ENCODE assay signal across 15 cellular contexts in genomic region chr12:110311903-110312302, GRCh38. TPM values are rescaled to one million over a fixed set of nuclear protein-coding genes. Genes with fewer than 3 reads are reported as not detected.
DNase-seq lines count a peak whose midpoint lies in the region; ATAC-seq, FAIRE-seq and TF ChIP-seq lines count a peak whose summit lies in the region.
"Had no signal": no experiment of that assay in that cellular context is flagged by ENCODE, and none has a peak within 500 bp of the region (broad histone marks: within the 10 kb centered on the region; RNA-seq: fewer than 3 reads in every experiment).

No MANE protein-coding gene starts in this region.

- H3K36me3 Mint-ChIP-seq in activated T-cell treated with anti-CD3 and anti-CD28 coated beads, Interleukin-2, amount 50 U/mL, for 24 hours (ENCODE audit: low read depth), result peaks cover 82% of the 10 kb centered on the region
- peaks cover 0 to 52% (median 15%) of the 10 kb centered on the region in 3 donors for H3K36me3 Mint-ChIP-seq in CD8-positive, alpha-beta memory T cell
- peaks cover 29% of the 10 kb centered on the region for H3K36me3 Mint-ChIP-seq in activated T-helper 1 cell treated with anti-CD3 and anti-CD28 coated beads, Interleukin-12 subunit alpha, Interleukin-12 subunit beta, Interleukin-2, Interleukin-4 antibody, amounts not matched to agents 30 ng/mL and 10 ng/mL and 1 ng/mL, durations not matched to agents 14 hours and 24 hours and 36 hours (ENCODE audit: low read depth)
- peaks cover 16% of the 10 kb centered on the region for H3K36me3 Mint-ChIP-seq in natural killer cell treated with Interleukin-12 subunit alpha and Interleukin-12 subunit beta and Interleukin-15 and Interleukin-18, amount 100 ng/mL, for 72 hours

- peaks cover 28% of the 10 kb centered on the region for H3K4me1 ChIP-seq in CD8-positive, alpha-beta memory T cell (ENCODE audit: insufficient read depth, low read length)
- H3K4me1 ChIP-seq in breast epithelium (peaks cover 0 to 7% of the 10 kb centered on the region in 2 donors), kidney (ENCODE audit: control insufficient read depth in 1 of 2, insufficient read depth in 1 of 2, low read depth in 1 of 2, low read length in 2 of 2) (no peaks in the 10 kb centered on the region)
- H3K4me1 ChIP-seq: parathyroid adenoma had no signal

- H3K9me3 Mint-ChIP-seq in activated T-cell treated with anti-CD3 and anti-CD28 coated beads, Interleukin-2, amount 50 U/mL, for 24 hours, result no peaks in the 10 kb centered on the region
- no peaks in the 10 kb centered on the region for H3K9me3 Mint-ChIP-seq in CD8-positive, alpha-beta memory T cell
- H3K9me3 Mint-ChIP-seq in activated T-helper 1 cell treated with anti-CD3 and anti-CD28 coated beads, Interleukin-12 subunit alpha, Interleukin-12 subunit beta, Interleukin-2, Interleukin-4 antibody, amounts not matched to agents 30 ng/mL and 10 ng/mL and 1 ng/mL, durations not matched to agents 14 hours and 24 hours and 36 hours, result no peaks in the 10 kb centered on the region
- H3K9me3 Mint-ChIP-seq in natural killer cell treated with Interleukin-12 subunit alpha and Interleukin-12 subunit beta and Interleukin-15 and Interleukin-18, amount 100 ng/mL, for 72 hours, result no peaks in the 10 kb centered on the region

- no peak for TF ChIP-seq CTCF in breast epithelium (IDR thresholded peaks at IDR 0.05)
- TF ChIP-seq CTCF in kidney (IDR thresholded peaks at IDR 0.05; ENCODE audit: borderline replicate concordance, extremely low read depth, insufficient read depth), result no peak

- H3K4me1 Mint-ChIP-seq in activated T-cell treated with anti-CD3 and anti-CD28 coated beads, Interleukin-2, amount 50 U/mL, for 24 hours (ENCODE audit: low read depth), result peaks cover 78% of the 10 kb centered on the region
- H3K4me1 Mint-ChIP-seq in CD8-positive, alpha-beta memory T cell, result peaks cover 56 to 79% (median 72%) of the 10 kb centered on the region in 3 donors
- peaks cover 59% of the 10 kb centered on the region for H3K4me1 Mint-ChIP-seq in activated T-helper 1 cell treated with anti-CD3 and anti-CD28 coated beads, Interleukin-12 subunit alpha, Interleukin-12 subunit beta, Interleukin-2, Interleukin-4 antibody, amounts not matched to agents 30 ng/mL and 10 ng/mL and 1 ng/mL, durations not matched to agents 14 hours and 24 hours and 36 hours (ENCODE audit: low read depth)
- H3K4me1 Mint-ChIP-seq in natural killer cell treated with Interleukin-12 subunit alpha and Interleukin-12 subunit beta and Interleukin-15 and Interleukin-18, amount 100 ng/mL, for 72 hours (ENCODE audit: low read depth in 2 of 2), result peaks cover 36 to 60% of the 10 kb centered on the region in 2 donors

- H3K9me3 ChIP-seq in CD8-positive, alpha-beta memory T cell (ENCODE audit: low read length), result no peaks in the 10 kb centered on the region
- H3K9me3 ChIP-seq in breast epithelium (no peaks in the 10 kb centered on the region), kidney (ENCODE audit: control insufficient read depth in 1 of 2, low read length in 2 of 2) (no peaks in the 10 kb centered on the region)
- H3K9me3 ChIP-seq: body of pancreas, uterus had no signal

- no peak overlapping the region for H3K4me3 Mint-ChIP-seq in activated T-cell treated with anti-CD3 and anti-CD28 coated beads, Interleukin-2, amount 50 U/mL, for 24 hours
- peak overlapping the region in 1 of 7 donors; percentile 35 for H3K4me3 Mint-ChIP-seq in CD8-positive, alpha-beta memory T cell
- no peak overlapping the region for H3K4me3 Mint-ChIP-seq in activated T-helper 1 cell treated with anti-CD3 and anti-CD28 coated beads, Interleukin-12 subunit alpha, Interleukin-12 subunit beta, Interleukin-2, Interleukin-4 antibody, amounts not matched to agents 30 ng/mL and 10 ng/mL and 1 ng/mL, durations not matched to agents 14 hours and 24 hours and 36 hours
- H3K4me3 Mint-ChIP-seq in natural killer cell treated with Interleukin-12 subunit alpha and Interleukin-12 subunit beta and Interleukin-15 and Interleukin-18, amount 100 ng/mL, for 72 hours, result peak overlapping the region; percentile 67

- CTCF ChIA-PET in CD8-positive, alpha-beta memory T cell (lab: Charles Lee), result interaction anchor here (1.2 kb wide), 1 partner anchor 16 kb away, joined by 3 read pairs; no protein-coding TSS in a partner anchor

- no peak for FAIRE-seq in kidney (lab: Jason Lieb, UNC)

- intact Hi-C loops in activated T-helper 1 cell treated with anti-CD3 and anti-CD28 coated beads, Interleukin-12 subunit alpha, Interleukin-12 subunit beta, Interleukin-2, Interleukin-4 antibody, amounts not matched to agents 30 ng/mL and 10 ng/mL and 1 ng/mL, durations not matched to agents 14 hours and 24 hours and 36 hours (cut with micrococcal nuclease), result no loop called here
- intact Hi-C loops in breast epithelium (cut with DNase I; ENCODE audit: low total_unique reads), result no loop called here
- intact Hi-C loops in kidney (cut with DNase I), result no loop called here

- POLR2A ChIA-PET in CD8-positive, alpha-beta memory T cell (lab: Charles Lee), result interaction anchor here (0.6 to 1.2 kb wide), 2 partner anchors 29 to 268 kb away, joined by 3 to 5 read pairs; no protein-coding TSS in a partner anchor

- no peak for ATAC-seq in natural killer cell treated with Interleukin-12 subunit alpha and Interleukin-12 subunit beta and Interleukin-15 and Interleukin-18, amount 100 ng/mL, for 72 hours
- no peak for ATAC-seq in HG03108 (IDR thresholded peaks at IDR 0.05; ENCODE audit: unreplicated experiment)
- ATAC-seq: body of pancreas; stimulated activated naive CD8-positive, alpha-beta T cell treated with anti-CD3 and anti-CD28 coated beads, Interleukin-15, Interleukin-2, amounts not matched to agents 100 U/mL and 50 U/mL, for 24 hours had no signal

- no peak for TF ChIP-seq POLR2A in breast epithelium (IDR thresholded peaks at IDR 0.05)

- no peak overlapping the region for H3K4me3 ChIP-seq in CD8-positive, alpha-beta memory T cell (ENCODE audit: low read length)
- H3K4me3 ChIP-seq in breast epithelium (no peak overlapping the region), kidney (ENCODE audit: low read length in 2 of 2) (no peak overlapping the region)
- H3K4me3 ChIP-seq: body of pancreas, smooth muscle cell, uterus had no signal

- H3K27ac ChIP-seq in CD8-positive, alpha-beta memory T cell (ENCODE audit: low read depth, low read length), result no peak overlapping the region
- H3K27ac ChIP-seq in breast epithelium (no peak overlapping the region), kidney (ENCODE audit: low read depth in 2 of 2, low read length in 2 of 2) (no peak overlapping the region)
- H3K27ac ChIP-seq: parathyroid adenoma had no signal

- no peak overlapping the region for H3K9ac ChIP-seq in kidney (ENCODE audit: low read length in 2 of 2)
- H3K9ac ChIP-seq: parathyroid adenoma had no signal

- DNase-seq in activated T-cell treated with anti-CD3 and anti-CD28 coated beads, Interleukin-2, amount 50 U/mL, for 24 hours, result no peak
- no peak for DNase-seq in activated T-cell treated with anti-CD3 and anti-CD28 coated beads, Interleukin-2, amount 50 U/mL, for 48 hours
- no peak for DNase-seq in CD8-positive, alpha-beta memory T cell
- no peak for DNase-seq in activated T-helper 1 cell treated with anti-CD3 and anti-CD28 coated beads, Interleukin-12 subunit alpha, Interleukin-12 subunit beta, Interleukin-2, Interleukin-4 antibody, amounts not matched to agents 30 ng/mL and 10 ng/mL and 1 ng/mL, durations not matched to agents 14 hours and 24 hours and 36 hours (ENCODE audit: low spot score)
- DNase-seq in natural killer cell treated with Interleukin-12 subunit alpha and Interleukin-12 subunit beta and Interleukin-15 and Interleukin-18, amount 100 ng/mL, for 72 hours (ENCODE audit: low spot score), result no peak
- DNase-seq in breast epithelium (ENCODE audit: low spot score in 2 of 2), result no peak
- DNase-seq in kidney, result no peak
- DNase-seq: NCI-H82; stimulated activated naive CD8-positive, alpha-beta T cell treated with anti-CD3 and anti-CD28 coated beads, Interleukin-15, Interleukin-2, amounts not matched to agents 100 U/mL and 50 U/mL, for 24 hours; T-helper 9 cell had no signal

- H3K27me3 Mint-ChIP-seq in activated T-cell treated with anti-CD3 and anti-CD28 coated beads, Interleukin-2, amount 50 U/mL, for 24 hours, result no peaks in the 10 kb centered on the region
- no peaks in the 10 kb centered on the region for H3K27me3 Mint-ChIP-seq in CD8-positive, alpha-beta memory T cell
- no peaks in the 10 kb centered on the region for H3K27me3 Mint-ChIP-seq in activated T-helper 1 cell treated with anti-CD3 and anti-CD28 coated beads, Interleukin-12 subunit alpha, Interleukin-12 subunit beta, Interleukin-2, Interleukin-4 antibody, amounts not matched to agents 30 ng/mL and 10 ng/mL and 1 ng/mL, durations not matched to agents 14 hours and 24 hours and 36 hours (ENCODE audit: insufficient read depth)
- H3K27me3 Mint-ChIP-seq in natural killer cell treated with Interleukin-12 subunit alpha and Interleukin-12 subunit beta and Interleukin-15 and Interleukin-18, amount 100 ng/mL, for 72 hours, result no peaks in the 10 kb centered on the region

- peak overlapping the region; percentile 91 for H3K27ac Mint-ChIP-seq in activated T-cell treated with anti-CD3 and anti-CD28 coated beads, Interleukin-2, amount 50 U/mL, for 24 hours
- H3K27ac Mint-ChIP-seq in CD8-positive, alpha-beta memory T cell, result peak overlapping the region in 7 of 8 donors; percentile 46 to 84 (median 70)
- H3K27ac Mint-ChIP-seq in activated T-helper 1 cell treated with anti-CD3 and anti-CD28 coated beads, Interleukin-12 subunit alpha, Interleukin-12 subunit beta, Interleukin-2, Interleukin-4 antibody, amounts not matched to agents 30 ng/mL and 10 ng/mL and 1 ng/mL, durations not matched to agents 14 hours and 24 hours and 36 hours, result peak overlapping the region; percentile 3
- peak overlapping the region; percentile 73 to 93 for H3K27ac Mint-ChIP-seq in natural killer cell treated with Interleukin-12 subunit alpha and Interleukin-12 subunit beta and Interleukin-15 and Interleukin-18, amount 100 ng/mL, for 72 hours

- no peaks in the 10 kb centered on the region for H3K36me3 ChIP-seq in CD8-positive, alpha-beta memory T cell (ENCODE audit: insufficient read depth, low read length)
- H3K36me3 ChIP-seq in breast epithelium (no peaks in the 10 kb centered on the region), kidney (ENCODE audit: control insufficient read depth in 1 of 2, insufficient read depth in 2 of 2, low read length in 2 of 2) (peaks cover 0 to 2% of the 10 kb centered on the region in 2 donors)
- H3K36me3 ChIP-seq: uterus had no signal

- H3K27me3 ChIP-seq in CD8-positive, alpha-beta memory T cell (ENCODE audit: insufficient read depth, low read length, poor library complexity, severe bottlenecking), result no peaks in the 10 kb centered on the region
- H3K27me3 ChIP-seq in breast epithelium, result no peaks in the 10 kb centered on the region
- H3K27me3 ChIP-seq: body of pancreas, uterus had no signal

RNA-seq across cellular contexts. Expression of gene ATP2A2, which starts 30.9 kb away (rescaled TPM):
- total RNA-seq in CD8-positive, alpha-beta memory T cell, result 100 to 1,000 TPM; 199 TPM
- 4.8 TPM for polyA plus RNA-seq in CD8-positive, alpha-beta memory T cell
- total RNA-seq in activated T-helper 1 cell treated with anti-CD3 and anti-CD28 coated beads, Interleukin-12 subunit alpha, Interleukin-12 subunit beta, Interleukin-2, Interleukin-4 antibody, amounts not matched to agents 30 ng/mL and 10 ng/mL and 1 ng/mL, durations not matched to agents 14 hours and 24 hours and 36 hours, result 208 and 211 TPM in 2 replicates
- total RNA-seq in natural killer cell treated with Interleukin-12 subunit alpha and Interleukin-12 subunit beta and Interleukin-15 and Interleukin-18, amount 100 ng/mL, for 72 hours, result 100 to 1,000 TPM; 247 to 359 TPM
- total RNA-seq in breast epithelium (100 to 1,000 TPM in 2 of 3 donors, 10 to 100 TPM in 1; 95.1 to 109 (median 102) TPM), kidney (221 TPM)
- polyA plus RNA-seq in kidney (ENCODE audit: insufficient read depth, low read depth, low replicate concordance), result 37.2 TPM

Comparison
In these comparisons a context has a peak if more than half of its experiments do, and no peak if none do; other contexts are left out.
1. H3K27ac Mint-ChIP-seq: peak in every context shown above with its lines; median percentile 91 in activated T-cell treated with anti-CD3 and anti-CD28 coated beads, Interleukin-2, amount 50 U/mL, for 24 hours; 83 in natural killer cell treated with Interleukin-12 subunit alpha and Interleukin-12 subunit beta and Interleukin-15 and Interleukin-18, amount 100 ng/mL, for 72 hours; 70 in CD8-positive, alpha-beta memory T cell; 3 in activated T-helper 1 cell treated with anti-CD3 and anti-CD28 coated beads, Interleukin-12 subunit alpha, Interleukin-12 subunit beta, Interleukin-2, Interleukin-4 antibody, amounts not matched to agents 30 ng/mL and 10 ng/mL and 1 ng/mL, durations not matched to agents 14 hours and 24 hours and 36 hours.